8 cellular contexts compared by ENCODE assay signal in genomic region chr6:124795879-124796838, GRCh38.
A peak's percentile ranks its signal among the peaks of the same experiment; 100 is the strongest.
DNase-seq lines count a peak whose midpoint lies in the region; ATAC-seq and TF ChIP-seq lines count a peak whose summit lies in the region.

No MANE protein-coding gene starts in this region.

- 83 to 95% methylated on average over 4 to 5 of the region's 5 CpGs for WGBS in upper lobe of left lung, 2 donors

- no peak overlapping the region for H3K27ac ChIP-seq in brain microvascular endothelial cell
- H3K27ac ChIP-seq in upper lobe of left lung: no peak overlapping the region
- H3K27ac ChIP-seq in Peyer's patch: no peak overlapping the region

- H3K36me3 ChIP-seq in brain microvascular endothelial cell (replicated peaks) (no peaks in the 10 kb centered on the region), upper lobe of left lung (no peaks in the 10 kb centered on the region), Peyer's patch (no peaks in the 10 kb centered on the region)

- TF ChIP-seq CTCF in brain microvascular endothelial cell (IDR thresholded peaks at IDR 0.05; ENCODE audit: low read depth, low read length, missing control alignments): peak; percentile 86
- peak in 2 of 6 experiments; percentile 37 to 41 for TF ChIP-seq CTCF in upper lobe of left lung (IDR thresholded peaks at IDR 0.05)
- TF ChIP-seq CTCF in Peyer's patch (IDR thresholded peaks at IDR 0.05): no peak

- peak; percentile 47 for ATAC-seq in GM18502 (IDR thresholded peaks at IDR 0.05; ENCODE audit: poor library complexity, unreplicated experiment)
- ATAC-seq in left lobe of liver: peak; percentile 85
- ATAC-seq in upper lobe of left lung (ENCODE audit: low FRiP score in 2 of 2): no peak
- ATAC-seq in HG02678 (IDR thresholded peaks at IDR 0.05; ENCODE audit: unreplicated experiment): no peak

- in situ Hi-C loops in brain microvascular endothelial cell (cut with HindIII; ENCODE audit: low pct_ligation_motif_present, low sequenced_read_pairs): no loop called here

- no peak for TF ChIP-seq POLR2A in upper lobe of left lung (IDR thresholded peaks at IDR 0.05)
- no peak for TF ChIP-seq POLR2A in Peyer's patch (IDR thresholded peaks at IDR 0.05)

- H3K9me3 ChIP-seq in upper lobe of left lung (no peaks in the 10 kb centered on the region), Peyer's patch (no peaks in the 10 kb centered on the region)

- H3K4me1 ChIP-seq in upper lobe of left lung: no peaks in the 10 kb centered on the region
- no peaks in the 10 kb centered on the region for H3K4me1 ChIP-seq in Peyer's patch

- H3K27me3 ChIP-seq in brain microvascular endothelial cell (replicated peaks) (no peaks in the 10 kb centered on the region), upper lobe of left lung (no peaks in the 10 kb centered on the region), Peyer's patch (no peaks in the 10 kb centered on the region)

- DNase-seq in NCI-H2029 treated with DMSO at 0.1 percent for 48 hours (lab: John Stamatoyannopoulos, UW) (peak; percentile 58), brain microvascular endothelial cell (peak; percentile 38), left lobe of liver (ENCODE audit: low spot score) (no peak), AG08396 (ENCODE audit: low spot score) (no peak), upper lobe of left lung (no peak), Peyer's patch (no peak)

- H3K4me3 ChIP-seq in brain microvascular endothelial cell (ENCODE audit: low read depth, low read length) (no peak overlapping the region), upper lobe of left lung (no peak overlapping the region), Peyer's patch (no peak overlapping the region)

- no peak for TF ChIP-seq EP300 in upper lobe of left lung (IDR thresholded peaks at IDR 0.05)

Comparison
In these comparisons a context has a peak if more than half of its experiments do, and no peak if none do; other contexts are left out.
1. ATAC-seq: peak in GM18502 (single experiment) and left lobe of liver (single experiment); none in upper lobe of left lung (0 of 2) and HG02678 (single experiment).
2. DNase-seq: peak in NCI-H2029 treated with DMSO at 0.1 percent for 48 hours (single experiment) and brain microvascular endothelial cell (single experiment); none in left lobe of liver (single experiment), AG08396 (single experiment), upper lobe of left lung (0 of 2) and Peyer's patch (0 of 3).